Comparison of ENCODE assay signal across 9 cellular contexts in genomic region chr10:34854147-34854601, GRCh38.
DNase-seq lines count a peak whose midpoint lies in the region; ATAC-seq lines count a peak whose summit lies in the region.
"Had no signal": no experiment of that assay in that cellular context is flagged by ENCODE, and none has a peak within 500 bp of the region (broad histone marks: within the 10 kb centered on the region; RNA-seq: fewer than 3 reads in every experiment).

No MANE protein-coding gene starts in this region.

- DNase-seq in DMS 273 (lab: John Stamatoyannopoulos, UW; ENCODE audit: unreplicated experiment), result peak; percentile 12
- DNase-seq in DMS 273 treated with DMSO at 0.1 percent for 48 hours (lab: John Stamatoyannopoulos, UW), result no peak
- peak in 30 of 56 donors; percentile 2 to 73 (median 24) for DNase-seq in amygdala (lab: John Stamatoyannopoulos, UW)
- DNase-seq in glomerular visceral epithelial cell (ENCODE audit: extremely low spot score), result peak; percentile 6
- DNase-seq in stromal cell of bone marrow (ENCODE audit: low read depth), result peak; percentile 25
- DNase-seq in SHP77 treated with DMSO at 0.1 percent for 48 hours (lab: John Stamatoyannopoulos, UW), result no peak
- no peak for DNase-seq in T1000 (lab: John Stamatoyannopoulos, UW)
- DNase-seq: trophoblast cell had no signal

- ATAC-seq in GM21515 (IDR thresholded peaks at IDR 0.05; ENCODE audit: unreplicated experiment), result no peak

Comparison
In these comparisons a context has a peak if more than half of its experiments do, and no peak if none do; other contexts are left out.
1. DNase-seq: peak in DMS 273 (single experiment), amygdala (30 of 56), glomerular visceral epithelial cell (single experiment) and stromal cell of bone marrow (single experiment); none in DMS 273 treated with DMSO at 0.1 percent for 48 hours (single experiment), SHP77 treated with DMSO at 0.1 percent for 48 hours (single experiment) and T1000 (single experiment).